In the genomic region with DNA sequence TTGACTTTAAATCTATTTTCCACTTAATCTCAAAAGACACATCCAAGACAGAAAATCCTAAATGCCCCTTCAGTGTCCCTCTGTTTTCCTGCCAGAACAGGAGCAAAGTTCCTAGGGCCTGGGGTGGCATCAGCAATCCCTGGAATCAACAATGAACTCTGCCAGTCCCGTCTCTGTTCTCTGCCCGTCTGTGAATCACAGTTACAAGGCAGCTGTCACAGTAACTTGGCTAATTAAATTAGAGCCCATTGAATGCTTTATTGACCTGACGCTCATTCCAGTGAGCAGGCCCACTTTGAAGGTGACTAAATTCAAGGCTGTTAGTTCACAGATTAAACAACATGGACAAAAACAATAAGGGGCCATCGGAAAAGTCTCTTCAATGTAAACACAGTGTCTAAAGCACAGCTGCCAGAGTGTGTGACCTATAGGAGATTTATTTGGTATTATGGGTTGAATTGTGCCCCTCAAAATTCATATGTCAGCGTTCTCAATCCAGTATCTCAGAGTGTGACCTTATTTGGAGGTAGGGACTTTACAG, we compare ENCODE assay signal across 19 cellular contexts. TPM values are rescaled to one million over a fixed set of nuclear protein-coding genes. Genes with fewer than 3 reads are reported as not detected.
DNase-seq lines count a peak whose midpoint lies in the region; ATAC-seq and TF ChIP-seq lines count a peak whose summit lies in the region.
"Had no signal": no experiment of that assay in that cellular context is flagged by ENCODE, and none has a peak within 500 bp of the region (broad histone marks: within the 10 kb centered on the region; RNA-seq: fewer than 3 reads in every experiment).

No MANE protein-coding gene starts in this region.

- no peak overlapping the region for H2BK12ac ChIP-seq in mesenchymal stem cell (ENCODE audit: low read length in 2 of 2)

- no peak overlapping the region for H3K23ac ChIP-seq in mesenchymal stem cell (ENCODE audit: low read length in 2 of 2)

- no TSS peak for BruUV-seq in Panc1 (replicated peaks; lab: Mats Ljungman, UMichigan)
- BruUV-seq in PC-3 (replicated peaks; lab: Mats Ljungman, UMichigan) = no TSS peak

- no peak overlapping the region for H3K4ac ChIP-seq in mesenchymal stem cell (ENCODE audit: low read depth in 1 of 2, low read length in 2 of 2)

- H3K18ac ChIP-seq in mesenchymal stem cell (ENCODE audit: low read depth in 1 of 2, low read length in 2 of 2) = no peak overlapping the region

- H3F3A ChIP-seq in PC-3 (ENCODE audit: low read length, unreplicated experiment) = no peaks in the 10 kb centered on the region

- 84% methylated on average over 5 of the region's 5 CpGs for WGBS in mesenchymal stem cell

- H2BK120ac ChIP-seq in mesenchymal stem cell (ENCODE audit: low read depth, low read length) = no peak overlapping the region

- H3K27ac ChIP-seq in Panc1 (ENCODE audit: low read length) (peak overlapping the region; percentile 46), mesenchymal stem cell (ENCODE audit: low read length, poor library complexity, severe bottlenecking) (no peak overlapping the region), PC-3 (ENCODE audit: low read length) (no peak overlapping the region)
- H3K27ac ChIP-seq: BLaER1 treated with 17β-estradiol and CSF1 and Interleukin-3, amounts not matched to agents 10 nM and 100 nM had no signal

- no peak overlapping the region for H4K91ac ChIP-seq in mesenchymal stem cell (ENCODE audit: low read length)

- CTCF ChIA-PET in Panc1 (lab: Charles Lee) = no interaction called here
- CTCF ChIA-PET in PC-3 (lab: Charles Lee) = no interaction called here

- H3K4me3 ChIP-seq in BE2C (ENCODE audit: low read depth, low read length) (no peak overlapping the region), Panc1 (ENCODE audit: low read depth in 2 of 2, low read length in 2 of 2) (no peak overlapping the region), mesenchymal stem cell (ENCODE audit: insufficient read depth in 1 of 2, low read depth in 1 of 2, low read length in 2 of 2) (no peak overlapping the region), PC-3 (ENCODE audit: low read length) (no peak overlapping the region)
- H3K4me3 ChIP-seq: BLaER1 treated with 17β-estradiol and CSF1 and Interleukin-3, amounts not matched to agents 10 nM and 100 nM had no signal

- intact Hi-C loops in Panc1 (cut with micrococcal nuclease; ENCODE audit: unreplicated experiment) = no loop called here
- intact Hi-C loops in PC-3 (cut with micrococcal nuclease) = no loop called here

- 0 out of 2 replicates have a peak, but pooled peaks cover 4% of the 10 kb centered on the region for H3K9me2 ChIP-seq in PC-3 (replicated peaks; ENCODE audit: low read length)

- H3K27me3 ChIP-seq in BE2C (no peaks in the 10 kb centered on the region), Panc1 (ENCODE audit: control insufficient read depth, insufficient read depth, low read length) (no peaks in the 10 kb centered on the region), mesenchymal stem cell (ENCODE audit: control insufficient read depth in 1 of 2, insufficient read depth in 1 of 2, low read length in 2 of 2) (no peaks in the 10 kb centered on the region), PC-3 (ENCODE audit: low read length) (no peaks in the 10 kb centered on the region)
- H3K27me3 ChIP-seq: BLaER1 treated with 17β-estradiol and CSF1 and Interleukin-3, amounts not matched to agents 10 nM and 100 nM had no signal

- in situ Hi-C loops in Panc1 (cut with HindIII; ENCODE audit: low pct_unique_long_range_greater_than_20kb, low sequenced_read_pairs) = no loop called here

- TF ChIP-seq CTCF in BE2C (IDR thresholded peaks at IDR 0.05; ENCODE audit: low read depth, low read length) = no peak
- TF ChIP-seq CTCF in Panc1 (IDR thresholded peaks at IDR 0.05) = no peak
- no peak for TF ChIP-seq CTCF in PC-3 (conservative IDR thresholded peaks at IDR 0.05; ENCODE audit: low read depth, low read length)

- no peaks in the 10 kb centered on the region for H3K79me1 ChIP-seq in mesenchymal stem cell (replicated peaks; ENCODE audit: low read length, poor library complexity, severe bottlenecking)

- H4K8ac ChIP-seq in mesenchymal stem cell (ENCODE audit: low read length) = no peak overlapping the region

- no peak overlapping the region for H2AK5ac ChIP-seq in mesenchymal stem cell (ENCODE audit: low read length, severe bottlenecking)

- ATAC-seq in Panc1 (no peak), PC-3 (no peak)

- no peaks in the 10 kb centered on the region for H3K36me3 ChIP-seq in BE2C
- H3K36me3 ChIP-seq in Panc1 (ENCODE audit: control insufficient read depth, insufficient read depth, low read length) = no peaks in the 10 kb centered on the region
- peaks cover 0 to 6% of the 10 kb centered on the region in 2 experiments for H3K36me3 ChIP-seq in mesenchymal stem cell (ENCODE audit: control insufficient read depth in 1 of 2, insufficient read depth in 2 of 2, low read depth in 1 of 2, low read length in 2 of 2)
- H3K36me3 ChIP-seq in PC-3 (ENCODE audit: low read depth, low read length) = no peaks in the 10 kb centered on the region

- H2BK5ac ChIP-seq in mesenchymal stem cell (ENCODE audit: low read depth, low read length, poor library complexity, severe bottlenecking) = no peak overlapping the region

- peaks cover 34% of the 10 kb centered on the region for H3K4me1 ChIP-seq in BE2C
- H3K4me1 ChIP-seq in Panc1 (ENCODE audit: control insufficient read depth, insufficient read depth, low read length) = no peaks in the 10 kb centered on the region
- no peaks in the 10 kb centered on the region for H3K4me1 ChIP-seq in mesenchymal stem cell (ENCODE audit: control insufficient read depth, insufficient read depth, low read depth, low read length)
- peaks cover 8% of the 10 kb centered on the region; the same call in 1 of the 2 replicates for H3K4me1 ChIP-seq in PC-3 (ENCODE audit: insufficient read depth, low read length)

- peak; percentile 51 for DNase-seq in BE2C
- DNase-seq in NCI-H146 (lab: John Stamatoyannopoulos, UW) = peak; percentile 78
- no peak for DNase-seq in Panc1 (ENCODE audit: low read depth, low spot score)
- peak; percentile 28 for DNase-seq in pons (ENCODE audit: low spot score)
- DNase-seq in NOMO-1 treated with DMSO at 0.1 percent for 48 hours (lab: John Stamatoyannopoulos, UW; ENCODE audit: unreplicated experiment) = no peak
- no peak for DNase-seq in mesenchymal stem cell
- DNase-seq in PC-3 = no peak
- DNase-seq: CD8-positive, alpha-beta memory T cell; DND-41; KBM-7; NCI-H1105; NCI-H1694 treated with DMSO at 0.1 percent for 48 hours; NCI-H345; NCI-H524 treated with DMSO at 0.1 percent for 48 hours had no signal

- no peaks in the 10 kb centered on the region for H3K79me2 ChIP-seq in PC-3 (ENCODE audit: low read length)

- H3K9me3 ChIP-seq in BE2C = no peaks in the 10 kb centered on the region
- H3K9me3 ChIP-seq in Panc1 (ENCODE audit: control insufficient read depth, insufficient read depth, low read depth, low read length) = no peaks in the 10 kb centered on the region
- H3K9me3 ChIP-seq in mesenchymal stem cell (ENCODE audit: control insufficient read depth, low read length) = no peaks in the 10 kb centered on the region
- H3K9me3 ChIP-seq in PC-3 (ENCODE audit: low read length) = no peaks in the 10 kb centered on the region

- POLR2A ChIA-PET in Panc1 (lab: Charles Lee) = no interaction called here
- POLR2A ChIA-PET in PC-3 (lab: Charles Lee; ENCODE audit: unreplicated experiment) = no interaction called here

- no peak overlapping the region for H2BK15ac ChIP-seq in mesenchymal stem cell (ENCODE audit: low read depth, poor library complexity, severe bottlenecking)

- H2AFZ ChIP-seq in mesenchymal stem cell (ENCODE audit: low read depth, low read length) = no peak overlapping the region
- H2AFZ ChIP-seq in PC-3 (ENCODE audit: low read length) = no peak overlapping the region

- no peaks in the 10 kb centered on the region for H4K20me1 ChIP-seq in PC-3 (ENCODE audit: low read length)
- H4K20me1 ChIP-seq: BLaER1 treated with 17β-estradiol and CSF1 and Interleukin-3, amounts not matched to agents 10 nM and 100 nM had no signal

- no peak overlapping the region for H3K14ac ChIP-seq in mesenchymal stem cell (ENCODE audit: low read length in 2 of 2)

- H3K4me2 ChIP-seq in mesenchymal stem cell (ENCODE audit: low read length, poor library complexity, severe bottlenecking) (no peak overlapping the region), PC-3 (ENCODE audit: low read length) (no peak overlapping the region)
- H3K4me2 ChIP-seq: BLaER1 treated with 17β-estradiol and CSF1 and Interleukin-3, amounts not matched to agents 10 nM and 100 nM had no signal

- H3K9ac ChIP-seq in mesenchymal stem cell (ENCODE audit: low read length) (no peak overlapping the region), PC-3 (ENCODE audit: low read length) (no peak overlapping the region)
- H3K9ac ChIP-seq: BLaER1 treated with 17β-estradiol and CSF1 and Interleukin-3, amounts not matched to agents 10 nM and 100 nM had no signal

RNA-seq across cellular contexts. Expression of gene TMPRSS5, which starts 17.7 kb away (rescaled TPM):
- 1.5 TPM for polyA plus RNA-seq in BE2C (2012; ENCODE audit: insufficient read depth, insufficient read length, low read depth)
- total RNA-seq in Panc1 (2021; ENCODE audit: unreplicated experiment) = 0.85 TPM
- polyA plus RNA-seq in Panc1 (2012; ENCODE audit: insufficient read length) = 0.82 TPM
- polyA plus RNA-seq in mesenchymal stem cell (2013, experiment 1 of 2) = 0.03 TPM
- polyA plus RNA-seq in mesenchymal stem cell (2013, experiment 2 of 2) = 0.03 TPM
- 0.07 and 1.4 TPM in 2 replicates for total RNA-seq in PC-3 (2014; rRNA removed)
- total RNA-seq: G401 had no signal
- polyA plus RNA-seq: CD8-positive, alpha-beta memory T cell had no signal

RNA-seq across cellular contexts. Expression of gene ZW10, which starts 49.7 kb away (rescaled TPM):
- polyA plus RNA-seq in BE2C (2012; ENCODE audit: insufficient read depth, insufficient read length, low read depth) = 12.3 TPM
- 31.5 TPM for total RNA-seq in Panc1 (2021; ENCODE audit: unreplicated experiment)
- polyA plus RNA-seq in Panc1 (2012; ENCODE audit: insufficient read length) = 15.7 TPM
- polyA plus RNA-seq in mesenchymal stem cell (2013, experiment 1 of 2) = 8.9 TPM
- 8.9 TPM for polyA plus RNA-seq in mesenchymal stem cell (2013, experiment 2 of 2)
- total RNA-seq in PC-3 (2014; rRNA removed) = 36.5 and 38.4 TPM in 2 replicates

RNA-seq across cellular contexts. Expression of gene CLDN25, which starts 55.8 kb away (rescaled TPM):
- not detected for polyA plus RNA-seq in BE2C (2012; ENCODE audit: insufficient read depth, insufficient read length, low read depth)
- total RNA-seq in Panc1 (2021; ENCODE audit: unreplicated experiment) = not detected
- not detected for polyA plus RNA-seq in Panc1 (2012; ENCODE audit: insufficient read length)
- polyA plus RNA-seq in mesenchymal stem cell (2013, experiment 1 of 2) = not detected
- polyA plus RNA-seq in mesenchymal stem cell (2013, experiment 2 of 2) = not detected
- not detected in 2 replicates for total RNA-seq in PC-3 (2014; rRNA removed)
- total RNA-seq: A673; CD8-positive, alpha-beta memory T cell; G401; H1; SK-MEL-5 had no signal
- polyA plus RNA-seq: CD8-positive, alpha-beta memory T cell; H1 had no signal

Comparison
In these comparisons a context has a peak if more than half of its experiments do, and no peak if none do; other contexts are left out.
1. DNase-seq: peak in BE2C (single experiment), NCI-H146 (single experiment) and pons (single experiment); none in Panc1 (single experiment), NOMO-1 treated with DMSO at 0.1 percent for 48 hours (single experiment), mesenchymal stem cell (single experiment) and PC-3 (single experiment).